30 cellular contexts compared by ENCODE assay signal in the genomic region with DNA sequence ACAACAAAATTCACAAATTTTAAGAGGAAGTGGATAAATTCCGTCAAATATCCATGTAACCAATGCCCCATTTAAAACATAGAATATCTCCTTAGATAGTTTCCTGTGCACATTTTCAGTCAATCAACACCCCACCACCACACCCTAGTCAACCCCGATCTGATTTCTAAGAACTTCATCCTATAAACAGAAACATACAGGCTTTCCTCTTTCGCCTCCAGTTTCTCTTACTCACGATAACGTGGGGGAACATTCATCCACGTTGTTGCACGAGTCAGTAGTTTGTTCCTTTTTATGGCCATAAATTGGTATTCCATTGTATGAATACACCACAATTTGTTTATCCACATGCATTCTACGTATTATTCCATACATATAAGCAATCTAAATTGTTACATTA. TPM values are rescaled to one million over a fixed set of nuclear protein-coding genes. Genes with fewer than 3 reads are reported as not detected.
DNase-seq lines count a peak whose midpoint lies in the region; ATAC-seq and TF ChIP-seq lines count a peak whose summit lies in the region.
"Had no signal": no experiment of that assay in that cellular context is flagged by ENCODE, and none has a peak within 500 bp of the region (broad histone marks: within the 10 kb centered on the region; RNA-seq: fewer than 3 reads in every experiment).

No MANE protein-coding gene starts in this region.

- peak overlapping the region; percentile 47 for H3K27ac ChIP-seq in SJSA1
- H3K27ac ChIP-seq: VCaP had no signal

- peaks cover 22 to 31% of the 10 kb centered on the region in 2 donors for H3K27me3 Mint-ChIP-seq in natural killer cell treated with Interleukin-12 subunit alpha and Interleukin-12 subunit beta and Interleukin-15 and Interleukin-18, amount 100 ng/mL, for 72 hours
- H3K27me3 Mint-ChIP-seq in natural killer cell (ENCODE audit: low read depth in 2 of 2) = peaks cover 14 to 42% of the 10 kb centered on the region in 2 donors

- peaks cover 3% of the 10 kb centered on the region for H3K9me3 Mint-ChIP-seq in natural killer cell treated with Interleukin-12 subunit alpha and Interleukin-12 subunit beta and Interleukin-15 and Interleukin-18, amount 100 ng/mL, for 72 hours
- no peaks in the 10 kb centered on the region for H3K9me3 Mint-ChIP-seq in natural killer cell
- H3K9me3 Mint-ChIP-seq: activated CD4-positive, alpha-beta T cell treated with anti-CD3 and anti-CD28 coated beads, Interleukin-2, amount 10 ng/mL, durations not matched to agents 24 days and 14 days; activated naive CD8-positive, alpha-beta T cell treated with anti-CD3 and anti-CD28 coated beads, Interleukin-2, amount 10 ng/mL, durations not matched to agents 7 days and 5 days; immature natural killer cell had no signal

- H3K9me3 ChIP-seq in SJSA1 (replicated peaks) = peaks cover 5% of the 10 kb centered on the region
- H3K9me3 ChIP-seq: esophagus muscularis mucosa, SK-N-SH, vagina had no signal

- H3K4me1 ChIP-seq in SJSA1 (replicated peaks) = peaks cover 53% of the 10 kb centered on the region

- no peak for DNase-seq in natural killer cell treated with Interleukin-12 subunit alpha and Interleukin-12 subunit beta and Interleukin-15 and Interleukin-18, amount 100 ng/mL, for 72 hours (ENCODE audit: low spot score)
- no peak for DNase-seq in natural killer cell
- DNase-seq in SJSA1 (ENCODE audit: low read depth in 1 of 2, low spot score in 2 of 2) = peak in 1 of 2 experiments; percentile 12
- peak; percentile 57 for DNase-seq in fibroblast of mammary gland (ENCODE audit: low read depth)
- DNase-seq in NCI-H446 (lab: John Stamatoyannopoulos, UW) = no peak
- DNase-seq in NCI-H1436 (lab: John Stamatoyannopoulos, UW) = no peak
- DNase-seq: activated CD4-positive, alpha-beta T cell treated with anti-CD3 and anti-CD28 coated beads, Interleukin-2, amount 10 ng/mL, durations not matched to agents 24 days and 14 days; activated effector memory CD4-positive, alpha-beta T cell treated with anti-CD3 and anti-CD28 coated beads, Interleukin-2, amount 50 U/mL, for 16 hours; activated naive CD8-positive, alpha-beta T cell treated with anti-CD3 and anti-CD28 coated beads, Interleukin-2, amount 10 ng/mL, durations not matched to agents 7 days and 5 days; activated T-cell treated with anti-CD3 and anti-CD28 coated beads, Interleukin-2, amount 50 U/mL, for 1 hour; caudate nucleus; CD4-positive, alpha-beta memory T cell; DMS 273 treated with DMSO at 0.1 percent for 48 hours; endodermal cell; hypothalamus; immature natural killer cell; naive B cell; NCI-H1092 treated with DMSO at 0.1 percent for 48 hours; NCI-H187 treated with DMSO at 0.1 percent for 48 hours; NCI-H526; occipital lobe; SK-N-SH; stimulated activated naive CD4-positive, alpha-beta T cell treated with Interleukin-2 at 50 U/mL for 16 hours; T-helper 17 cell had no signal

- no peaks in the 10 kb centered on the region for H3K36me3 ChIP-seq in SJSA1
- H3K36me3 ChIP-seq: esophagus muscularis mucosa, gastroesophageal sphincter, vagina had no signal

- intact Hi-C loops in natural killer cell (cut with micrococcal nuclease) = no loop called here

- peaks cover 26 to 32% of the 10 kb centered on the region in 2 donors for H3K4me1 Mint-ChIP-seq in natural killer cell treated with Interleukin-12 subunit alpha and Interleukin-12 subunit beta and Interleukin-15 and Interleukin-18, amount 100 ng/mL, for 72 hours (ENCODE audit: low read depth in 2 of 2)
- peaks cover 19 to 21% of the 10 kb centered on the region in 2 donors for H3K4me1 Mint-ChIP-seq in natural killer cell

- no peak for ATAC-seq in natural killer cell treated with Interleukin-12 subunit alpha and Interleukin-12 subunit beta and Interleukin-15 and Interleukin-18, amount 100 ng/mL, for 72 hours
- ATAC-seq in natural killer cell (no peak), GM21825 (IDR thresholded peaks at IDR 0.05; ENCODE audit: unreplicated experiment) (no peak), GM21367 (IDR thresholded peaks at IDR 0.05; ENCODE audit: unreplicated experiment) (no peak)
- ATAC-seq: gastroesophageal sphincter, T-helper 17 cell had no signal

- peak overlapping the region in 1 of 2 donors; percentile 88 for H3K27ac Mint-ChIP-seq in natural killer cell treated with Interleukin-12 subunit alpha and Interleukin-12 subunit beta and Interleukin-15 and Interleukin-18, amount 100 ng/mL, for 72 hours
- no peak overlapping the region for H3K27ac Mint-ChIP-seq in natural killer cell
- H3K27ac Mint-ChIP-seq: activated CD4-positive, alpha-beta T cell treated with anti-CD3 and anti-CD28 coated beads, Interleukin-2, amount 10 ng/mL, durations not matched to agents 24 days and 14 days; activated naive CD8-positive, alpha-beta T cell treated with anti-CD3 and anti-CD28 coated beads, Interleukin-2, amount 10 ng/mL, durations not matched to agents 7 days and 5 days; CD4-positive, alpha-beta memory T cell; immature natural killer cell; T-helper 17 cell had no signal

- peak overlapping the region; percentile 82 for H3K4me3 Mint-ChIP-seq in natural killer cell treated with Interleukin-12 subunit alpha and Interleukin-12 subunit beta and Interleukin-15 and Interleukin-18, amount 100 ng/mL, for 72 hours
- H3K4me3 Mint-ChIP-seq in natural killer cell = no peak overlapping the region
- H3K4me3 Mint-ChIP-seq: activated CD4-positive, alpha-beta T cell treated with anti-CD3 and anti-CD28 coated beads, Interleukin-2, amount 10 ng/mL, durations not matched to agents 24 days and 14 days; activated naive CD8-positive, alpha-beta T cell treated with anti-CD3 and anti-CD28 coated beads, Interleukin-2, amount 10 ng/mL, durations not matched to agents 7 days and 5 days; CD4-positive, alpha-beta memory T cell; immature natural killer cell; T-helper 17 cell had no signal

- H3K27me3 ChIP-seq in SJSA1 (replicated peaks) = no peaks in the 10 kb centered on the region
- H3K27me3 ChIP-seq: esophagus muscularis mucosa, gastroesophageal sphincter, vagina had no signal

- no peak overlapping the region for H3K4me3 ChIP-seq in SJSA1
- H3K4me3 ChIP-seq in fibroblast of mammary gland (ENCODE audit: control insufficient read depth, low read depth, low read length) = no peak overlapping the region
- H3K4me3 ChIP-seq: vagina had no signal

- no peaks in the 10 kb centered on the region for H3K36me3 Mint-ChIP-seq in natural killer cell treated with Interleukin-12 subunit alpha and Interleukin-12 subunit beta and Interleukin-15 and Interleukin-18, amount 100 ng/mL, for 72 hours
- no peaks in the 10 kb centered on the region for H3K36me3 Mint-ChIP-seq in natural killer cell
- H3K36me3 Mint-ChIP-seq: activated naive CD8-positive, alpha-beta T cell treated with anti-CD3 and anti-CD28 coated beads, Interleukin-2, amount 10 ng/mL, durations not matched to agents 7 days and 5 days; CD4-positive, alpha-beta memory T cell; immature natural killer cell had no signal

- TF ChIP-seq CTCF in natural killer cell (IDR thresholded peaks at IDR 0.05) (no peak), fibroblast of mammary gland (conservative IDR thresholded peaks at IDR 0.05; ENCODE audit: control insufficient read depth, insufficient read depth, low read depth, low read length) (no peak)

RNA-seq across cellular contexts. Expression of a gene that starts 35.6 kb away (rescaled TPM):
- 10 to 100 TPM; 40.1 to 70.3 TPM for total RNA-seq in natural killer cell treated with Interleukin-12 subunit alpha and Interleukin-12 subunit beta and Interleukin-15 and Interleukin-18, amount 100 ng/mL, for 72 hours
- total RNA-seq in natural killer cell = 100 to 1,000 TPM in 1 of 3 donors, 10 to 100 TPM in 2; 84.6 to 136 (median 94.3) TPM
- 62.2 and 99.6 TPM in 2 replicates for total RNA-seq in SJSA1 (2014; rRNA removed; shearing (Covaris generic))
